ENCODE assay signal across 1 cellular context in the genomic region with DNA sequence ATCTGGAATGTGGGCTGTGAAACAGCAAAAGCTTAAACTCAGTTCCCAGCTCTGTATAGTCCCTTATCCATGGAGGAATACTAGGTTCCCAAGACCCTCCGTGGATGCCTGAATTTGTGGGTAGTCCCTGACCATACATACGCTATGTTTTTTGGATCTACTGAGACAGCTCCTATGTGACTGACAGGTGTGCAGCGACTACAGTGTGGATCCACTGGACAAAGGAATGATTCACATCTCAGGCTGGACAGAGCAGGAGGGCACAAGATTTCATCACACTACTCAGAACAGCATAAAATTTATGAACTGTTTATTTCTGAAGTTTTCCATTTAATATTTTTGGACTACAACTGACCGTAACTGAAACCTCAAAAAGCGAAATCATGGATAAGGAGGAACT.
TF ChIP-seq lines count a peak whose summit lies in the region.

No MANE protein-coding gene starts in this region.

TF ChIP-seq in K562, 482 proteins besides CTCF, POLR2A, EP300 and RAD21 (continued from another document):
- TF ChIP-seq CHD7 (IDR thresholded peaks at IDR 0.05; ENCODE audit: low read depth, low read length), result no peak
- 0 out of 2 replicates have a peak, but pooled peaks have one; percentile 30 for TF ChIP-seq ZNF165 (CRISPR knock-in tag; IDR thresholded peaks at IDR 0.05; ENCODE audit: borderline replicate concordance)
- TF ChIP-seq STAT5B (CRISPR knock-in tag; IDR thresholded peaks at IDR 0.05), result no peak
- no peak for TF ChIP-seq TBP (optimal IDR thresholded peaks at IDR 0.05; ENCODE audit: low read depth, low read length)
- TF ChIP-seq CEBPG (CRISPR knock-in tag; IDR thresholded peaks at IDR 0.05), result no peak
- TF ChIP-seq CEBPG (tag; conservative IDR thresholded peaks at IDR 0.05 in 1 of 2, IDR thresholded peaks at IDR 0.05 in 1 of 2), result peak; percentile 41 to 48; a peak in 1 of 4 replicates
- TF ChIP-seq ZNF830 (CRISPR knock-in tag; IDR thresholded peaks at IDR 0.05), result 0 out of 2 replicates have a peak, but pooled peaks have one; percentile 14
- TF ChIP-seq KDM5B (IDR thresholded peaks at IDR 0.05; ENCODE audit: insufficient replicate concordance, low read depth, low read length), result no peak
- TF ChIP-seq, protein P1, sequence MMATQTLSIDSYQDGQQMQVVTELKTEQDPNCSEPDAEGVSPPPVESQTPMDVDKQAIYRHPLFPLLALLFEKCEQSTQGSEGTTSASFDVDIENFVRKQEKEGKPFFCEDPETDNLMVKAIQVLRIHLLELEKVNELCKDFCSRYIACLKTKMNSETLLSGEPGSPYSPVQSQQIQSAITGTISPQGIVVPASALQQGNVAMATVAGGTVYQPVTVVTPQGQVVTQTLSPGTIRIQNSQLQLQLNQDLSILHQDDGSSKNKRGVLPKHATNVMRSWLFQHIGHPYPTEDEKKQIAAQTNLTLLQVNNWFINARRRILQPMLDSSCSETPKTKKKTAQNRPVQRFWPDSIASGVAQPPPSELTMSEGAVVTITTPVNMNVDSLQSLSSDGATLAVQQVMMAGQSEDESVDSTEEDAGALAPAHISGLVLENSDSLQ (IDR thresholded peaks at IDR 0.05), result peak; percentile 68; the same call in 1 of the 2 replicates
- TF ChIP-seq, protein P2, sequence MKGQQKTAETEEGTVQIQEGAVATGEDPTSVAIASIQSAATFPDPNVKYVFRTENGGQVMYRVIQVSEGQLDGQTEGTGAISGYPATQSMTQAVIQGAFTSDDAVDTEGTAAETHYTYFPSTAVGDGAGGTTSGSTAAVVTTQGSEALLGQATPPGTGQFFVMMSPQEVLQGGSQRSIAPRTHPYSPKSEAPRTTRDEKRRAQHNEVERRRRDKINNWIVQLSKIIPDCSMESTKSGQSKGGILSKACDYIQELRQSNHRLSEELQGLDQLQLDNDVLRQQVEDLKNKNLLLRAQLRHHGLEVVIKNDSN (CRISPR knock-in tag; IDR thresholded peaks at IDR 0.05), result no peak
- 0 out of 2 replicates have a peak, but pooled peaks have one; percentile 23 for TF ChIP-seq ATF3 (IDR thresholded peaks at IDR 0.05)
- no peak for TF ChIP-seq ATF3 (CRISPR knock-in tag; conservative IDR thresholded peaks at IDR 0.05)
- no peak for TF ChIP-seq PBX2 (CRISPR knock-in tag; IDR thresholded peaks at IDR 0.05; ENCODE audit: low read depth)
- peak; percentile 54 for TF ChIP-seq PBX2 (tag; conservative IDR thresholded peaks at IDR 0.05; ENCODE audit: low read depth)
- 0 out of 2 replicates have a peak, but pooled peaks have one; percentile 37 for TF ChIP-seq SMAD4 (CRISPR knock-in tag; conservative IDR thresholded peaks at IDR 0.05)
